Comparison of ENCODE assay signal across 1 cellular context in genomic region chr20:1118336-1119127, GRCh38.
TF ChIP-seq lines count a peak whose summit lies in the region.

Gene PSMF1 (plus strand): TSS chr20:1118602. CDS start chr20:1118774, 172 bp downstream.

TF ChIP-seq in HepG2, 621 proteins besides CTCF, POLR2A, EP300 and RAD21 (continued from another document and continues in another):
- peak; percentile 58; the same call in 1 of the 2 replicates for TF ChIP-seq RNF219 (CRISPR knock-in tag; IDR thresholded peaks at IDR 0.05)
- TF ChIP-seq SALL2 (CRISPR knock-in tag; IDR thresholded peaks at IDR 0.05), result peak; percentile 99
- peak; percentile 96 for TF ChIP-seq MEIS1 (CRISPR knock-in tag; IDR thresholded peaks at IDR 0.05; ENCODE audit: borderline replicate concordance)
- peak; percentile 79 for TF ChIP-seq HIC2 (CRISPR knock-in tag; IDR thresholded peaks at IDR 0.05; ENCODE audit: low read depth)
- peak; percentile 91 for TF ChIP-seq PPARG (CRISPR knock-in tag; conservative IDR thresholded peaks at IDR 0.05)
- peak; percentile 100 for TF ChIP-seq ZNF501 (CRISPR knock-in tag; IDR thresholded peaks at IDR 0.05)
- peak; percentile 95 for TF ChIP-seq PRDM10 (CRISPR knock-in tag; IDR thresholded peaks at IDR 0.05; ENCODE audit: low read depth)
- TF ChIP-seq KLF15 (CRISPR knock-in tag; IDR thresholded peaks at IDR 0.05; ENCODE audit: borderline replicate concordance), result peak; percentile 99
- TF ChIP-seq ZNF704 (CRISPR knock-in tag; IDR thresholded peaks at IDR 0.05; ENCODE audit: borderline replicate concordance), result peak; percentile 98
- peak; percentile 99 for TF ChIP-seq GATAD1 (CRISPR knock-in tag; IDR thresholded peaks at IDR 0.05)
- TF ChIP-seq CSRNP1 (CRISPR knock-in tag; IDR thresholded peaks at IDR 0.05), result peak; percentile 100
- peak; percentile 98 for TF ChIP-seq GABPA (IDR thresholded peaks at IDR 0.05; ENCODE audit: low read depth, low read length)
- peak; percentile 98 for TF ChIP-seq GABPA (CRISPR knock-in tag; IDR thresholded peaks at IDR 0.05; ENCODE audit: low read depth)
- 0 out of 2 replicates have a peak, but pooled peaks have one; percentile 74 for TF ChIP-seq ZBTB39 (CRISPR knock-in tag; IDR thresholded peaks at IDR 0.05)
- TF ChIP-seq HMGXB4 (CRISPR knock-in tag; IDR thresholded peaks at IDR 0.05; ENCODE audit: borderline replicate concordance in 1 of 2, low read depth in 1 of 2), result peak; percentile 99
- TF ChIP-seq SUZ12 (IDR thresholded peaks at IDR 0.05; ENCODE audit: low read depth, low read length), result peak; percentile 29; the same call in 1 of the 2 replicates
- TF ChIP-seq NR2F1 (CRISPR knock-in tag; IDR thresholded peaks at IDR 0.05), result peak in 1 of 2 experiments; percentile 43; a peak in 2 of 4 replicates
- TF ChIP-seq ZNF3 (CRISPR knock-in tag; IDR thresholded peaks at IDR 0.05), result no peak; the same call in 1 of the 2 replicates
- TF ChIP-seq USF2 (IDR thresholded peaks at IDR 0.05; ENCODE audit: low read depth, low read length), result no peak
- TF ChIP-seq USF2 (CRISPR knock-in tag; IDR thresholded peaks at IDR 0.05; ENCODE audit: borderline replicate concordance), result peak; percentile 71; the same call in 1 of the 2 replicates
- no peak for TF ChIP-seq NCOA1 (CRISPR knock-in tag; IDR thresholded peaks at IDR 0.05)
- peak; percentile 99 for TF ChIP-seq ARID4A (CRISPR knock-in tag; IDR thresholded peaks at IDR 0.05; ENCODE audit: borderline replicate concordance)
- peak; percentile 98 for TF ChIP-seq ZNF574 (CRISPR knock-in tag; IDR thresholded peaks at IDR 0.05)
- no peak for TF ChIP-seq NBN (conservative IDR thresholded peaks at IDR 0.05)
- peak; percentile 97; the same call in 1 of the 2 replicates for TF ChIP-seq FOXC1 (CRISPR knock-in tag; IDR thresholded peaks at IDR 0.05; ENCODE audit: borderline replicate concordance)
- 0 out of 2 replicates have a peak, but pooled peaks have one; percentile 11 for TF ChIP-seq CEBPB (IDR thresholded peaks at IDR 0.05; ENCODE audit: borderline replicate concordance, low read depth, low read length)
